In the genomic region with DNA sequence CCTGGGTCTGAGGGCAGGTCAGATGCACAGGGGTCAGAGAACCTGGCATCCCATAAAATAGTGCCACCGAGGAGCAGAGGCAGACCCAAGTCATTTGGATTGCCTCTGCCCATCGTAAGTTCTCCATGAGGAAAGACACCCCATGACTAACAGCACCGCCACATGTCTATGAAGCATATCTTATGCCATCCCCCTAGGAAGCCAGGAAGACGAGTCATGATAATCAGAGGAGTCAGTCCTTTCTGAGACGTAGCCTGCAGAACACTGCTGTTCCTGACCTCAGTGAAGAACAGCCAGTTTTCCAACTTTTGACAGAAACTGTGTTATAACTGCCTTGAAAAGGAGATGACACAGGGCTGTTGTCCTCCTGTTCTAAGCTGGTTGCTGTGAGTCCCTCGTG, we compare ENCODE assay signal across 18 cellular contexts. TPM values are rescaled to one million over a fixed set of nuclear protein-coding genes. Genes with fewer than 3 reads are reported as not detected.
A peak's percentile ranks its signal among the peaks of the same experiment; 100 is the strongest.
DNase-seq lines count a peak whose midpoint lies in the region; ATAC-seq and TF ChIP-seq lines count a peak whose summit lies in the region.
"Had no signal": no experiment of that assay in that cellular context is flagged by ENCODE, and none has a peak within 500 bp of the region (broad histone marks: within the 10 kb centered on the region; RNA-seq: fewer than 3 reads in every experiment).

No MANE protein-coding gene starts in this region.

- H3K4ac ChIP-seq in mesenchymal stem cell (ENCODE audit: low read depth in 1 of 2, low read length in 2 of 2): no peak overlapping the region

- H3K27ac ChIP-seq in mesenchymal stem cell (ENCODE audit: low read length, poor library complexity, severe bottlenecking): no peak overlapping the region
- H3K27ac ChIP-seq in sigmoid colon: no peak overlapping the region
- no peak overlapping the region for H3K27ac ChIP-seq in substantia nigra (ENCODE audit: low read depth, low read length, poor library complexity, severe bottlenecking)
- H3K27ac ChIP-seq: cardiac muscle cell, psoas muscle had no signal

- 39% methylated on average over 6 of the region's 6 CpGs for WGBS in mesenchymal stem cell
- WGBS in sigmoid colon, 2 donors: 85 to 93% methylated on average over 6 of the region's 6 CpGs

- no peak for TF ChIP-seq CTCF in sigmoid colon (IDR thresholded peaks at IDR 0.05)

- H3K27me3 ChIP-seq in mesenchymal stem cell (ENCODE audit: control insufficient read depth in 1 of 2, insufficient read depth in 1 of 2, low read length in 2 of 2) (no peaks in the 10 kb centered on the region), sigmoid colon (no peaks in the 10 kb centered on the region)
- H3K27me3 ChIP-seq: cardiac muscle cell had no signal

- DNase-seq in EH (ENCODE audit: low read depth) (peak; percentile 82), MV-4-11 (lab: John Stamatoyannopoulos, UW) (peak; percentile 36), dermis blood vessel endothelial cell (peak; percentile 12), mesenchymal stem cell (peak; percentile 80), sigmoid colon (no peak), substantia nigra (lab: John Stamatoyannopoulos, UW) (no peak), NCI-H2107 treated with DMSO at 0.1 percent for 48 hours (lab: John Stamatoyannopoulos, UW; ENCODE audit: unreplicated experiment) (no peak)
- DNase-seq: activated CD8-positive, alpha-beta T cell treated with anti-CD3 and anti-CD28 coated beads for 36 hours; activated effector memory CD4-positive, alpha-beta T cell treated with Interleukin-2 at 50 U/mL for 16 hours; CD4-positive, CD25-positive, alpha-beta regulatory T cell; erythroblast; H9; NCI-H1417; NCI-H524 treated with DMSO at 0.1 percent for 48 hours; psoas muscle; stimulated activated CD4-positive, alpha-beta T cell treated with anti-CD3 and anti-CD28 coated beads, Interleukin-2, amount 100 ng/mL, for 24 hours had no signal

- H4K8ac ChIP-seq in mesenchymal stem cell (ENCODE audit: low read length): no peak overlapping the region

- H2AFZ ChIP-seq in mesenchymal stem cell (ENCODE audit: low read depth, low read length): no peak overlapping the region

- H3K18ac ChIP-seq in mesenchymal stem cell (ENCODE audit: low read depth in 1 of 2, low read length in 2 of 2): peak overlapping the region; percentile 12 to 13

- TF ChIP-seq POLR2A in sigmoid colon (IDR thresholded peaks at IDR 0.05): no peak

- H3K36me3 ChIP-seq in mesenchymal stem cell (ENCODE audit: control insufficient read depth in 1 of 2, insufficient read depth in 2 of 2, low read depth in 1 of 2, low read length in 2 of 2): peaks cover 16 to 29% of the 10 kb centered on the region in 2 experiments
- H3K36me3 ChIP-seq in sigmoid colon: peaks cover 0 to 6% (median 0%) of the 10 kb centered on the region in 4 donors
- H3K36me3 ChIP-seq: cardiac muscle cell had no signal

- peak overlapping the region; percentile 69 for H3K9ac ChIP-seq in mesenchymal stem cell (ENCODE audit: low read length)

- peak overlapping the region in 1 of 2 experiments; percentile 6 for H3K14ac ChIP-seq in mesenchymal stem cell (ENCODE audit: low read length in 2 of 2)

- ATAC-seq in HG03442 (IDR thresholded peaks at IDR 0.05; ENCODE audit: unreplicated experiment): no peak
- ATAC-seq: activated CD8-positive, alpha-beta T cell treated with anti-CD3 and anti-CD28 coated beads for 36 hours; psoas muscle had no signal

- H2BK120ac ChIP-seq in mesenchymal stem cell (ENCODE audit: low read depth, low read length): no peak overlapping the region

- no peaks in the 10 kb centered on the region for H3K9me3 ChIP-seq in mesenchymal stem cell (ENCODE audit: control insufficient read depth, low read length)
- H3K9me3 ChIP-seq in sigmoid colon: no peaks in the 10 kb centered on the region
- H3K9me3 ChIP-seq: psoas muscle had no signal

- H3K4me1 ChIP-seq in mesenchymal stem cell (ENCODE audit: control insufficient read depth, insufficient read depth, low read depth, low read length) (peaks cover 27% of the 10 kb centered on the region), sigmoid colon (no peaks in the 10 kb centered on the region)
- H3K4me1 ChIP-seq: psoas muscle had no signal

- peaks cover 14% of the 10 kb centered on the region for H3K79me1 ChIP-seq in mesenchymal stem cell (replicated peaks; ENCODE audit: low read length, poor library complexity, severe bottlenecking)

- no peak overlapping the region for H3K23ac ChIP-seq in mesenchymal stem cell (ENCODE audit: low read length in 2 of 2)

- H2BK15ac ChIP-seq in mesenchymal stem cell (ENCODE audit: low read depth, poor library complexity, severe bottlenecking): peak overlapping the region; percentile 58

- intact Hi-C loops in sigmoid colon (cut with DNase I): no loop called here

- no peak overlapping the region for H2BK5ac ChIP-seq in mesenchymal stem cell (ENCODE audit: low read depth, low read length, poor library complexity, severe bottlenecking)

- H3K4me3 ChIP-seq in mesenchymal stem cell (ENCODE audit: insufficient read depth in 1 of 2, low read depth in 1 of 2, low read length in 2 of 2) (no peak overlapping the region), sigmoid colon (no peak overlapping the region)
- H3K4me3 ChIP-seq: cardiac muscle cell, psoas muscle had no signal

- H4K91ac ChIP-seq in mesenchymal stem cell (ENCODE audit: low read length): peak overlapping the region; percentile 31

- TF ChIP-seq EP300 in sigmoid colon (IDR thresholded peaks at IDR 0.05): no peak

- peak overlapping the region; percentile 44 to 79 for H2BK12ac ChIP-seq in mesenchymal stem cell (ENCODE audit: low read length in 2 of 2)

- H2AK5ac ChIP-seq in mesenchymal stem cell (ENCODE audit: low read length, severe bottlenecking): no peak overlapping the region

- H3K4me2 ChIP-seq in mesenchymal stem cell (ENCODE audit: low read length, poor library complexity, severe bottlenecking): no peak overlapping the region

RNA-seq across cellular contexts. Expression of a gene that starts 51.2 kb away (rescaled TPM):
- total RNA-seq in dermis blood vessel endothelial cell (not detected in 2 replicates), sigmoid colon (1 to 10 TPM in 2 of 4 donors, under 1 TPM in 2; 0.33 to 2.2 (median 0.94) TPM)
- 0.07 TPM for polyA plus RNA-seq in mesenchymal stem cell (2013, experiment 1 of 2)
- 0.12 TPM for polyA plus RNA-seq in mesenchymal stem cell (2013, experiment 2 of 2)
- polyA plus RNA-seq in sigmoid colon: under 1 TPM in 2 of 3 donors, not detected in 1; 0.07 to 0.23 TPM
- total RNA-seq: activated CD8-positive, alpha-beta T cell treated with anti-CD3 and anti-CD28 coated beads for 36 hours; cardiac muscle cell; CD4-positive, CD25-positive, alpha-beta regulatory T cell had no signal
- polyA plus RNA-seq: CD4-positive, CD25-positive, alpha-beta regulatory T cell had no signal

Comparison
In these comparisons a context has a peak if more than half of its experiments do, and no peak if none do; other contexts are left out.
1. DNase-seq: peak in EH (single experiment), MV-4-11 (single experiment), dermis blood vessel endothelial cell (single experiment) and mesenchymal stem cell (single experiment); none in sigmoid colon (single experiment), substantia nigra (0 of 49) and NCI-H2107 treated with DMSO at 0.1 percent for 48 hours (single experiment).